In genomic region chr20:35743693-35744491, GRCh38 we compare ENCODE assay signal across 8 cellular contexts. TPM values are rescaled to one million over a fixed set of nuclear protein-coding genes. Genes with fewer than 3 reads are reported as not detected.
DNase-seq lines count a peak whose midpoint lies in the region; ATAC-seq, FAIRE-seq and TF ChIP-seq lines count a peak whose summit lies in the region.

No MANE protein-coding gene starts in this region.

- H3K9me3 ChIP-seq in neural cell (ENCODE audit: low read length): no peaks in the 10 kb centered on the region

- H3K27me3 Mint-ChIP-seq in Calu3 (ENCODE audit: unreplicated experiment): no peaks in the 10 kb centered on the region

- H3K27ac Mint-ChIP-seq in Calu3 (ENCODE audit: unreplicated experiment): peak overlapping the region; percentile 100

- peaks cover 26% of the 10 kb centered on the region for H3K4me1 Mint-ChIP-seq in Calu3 (ENCODE audit: low read depth, unreplicated experiment)

- H3K4me3 ChIP-seq in neural cell (ENCODE audit: low read length): peak overlapping the region; percentile 86

- H3K4me3 Mint-ChIP-seq in Calu3 (ENCODE audit: low read depth, unreplicated experiment): peak overlapping the region; percentile 80

- peak overlapping the region; percentile 96 for H3K9ac ChIP-seq in neural cell (ENCODE audit: low read length)

- peak overlapping the region; percentile 84 for H3K4me2 ChIP-seq in neural cell (ENCODE audit: low read length)

- CTCF ChIA-PET in Calu3 (lab: Charles Lee): interaction anchor here (0.6 to 1.8 kb wide), 7 partner anchors 7 to 305 kb away, joined by 3 to 9 read pairs (median 4); no protein-coding TSS in a partner anchor

- H3F3A ChIP-seq in neural cell (ENCODE audit: insufficient read depth, low read length, poor library complexity, severe bottlenecking): no peaks in the 10 kb centered on the region

- no peaks in the 10 kb centered on the region for H3K9me3 Mint-ChIP-seq in Calu3 (ENCODE audit: low read depth, unreplicated experiment)

- no peak for DNase-seq in Calu3
- peak; percentile 10 for DNase-seq in NOMO-1 treated with dmso at 0.1 percent for 144 hours (lab: John Stamatoyannopoulos, UW; ENCODE audit: unreplicated experiment)
- no peak for DNase-seq in SK-N-DZ (ENCODE audit: low spot score)
- no peak for DNase-seq in frontal cortex (ENCODE audit: low spot score in 2 of 2)

- no peak for TF ChIP-seq RAD21 in neural cell (conservative IDR thresholded peaks at IDR 0.05)

- no peaks in the 10 kb centered on the region for H3K9me2 ChIP-seq in neural cell (ENCODE audit: insufficient read depth, low read length)

- peaks cover 6% of the 10 kb centered on the region for H3K36me3 ChIP-seq in neural cell (ENCODE audit: insufficient read depth, low read length)

- peaks cover 6% of the 10 kb centered on the region for H4K20me1 ChIP-seq in neural cell (ENCODE audit: insufficient read depth)

- intact Hi-C loops in Calu3 (cut with micrococcal nuclease; ENCODE audit: unreplicated experiment): loop anchor here (2.0 kb wide), 2 partner anchors 25 to 79 kb away; partner anchors contain the start of genes CPNE1 and RBM12

- no peak for TF ChIP-seq EP300 in neural cell (conservative IDR thresholded peaks at IDR 0.05; ENCODE audit: poor library complexity, severe bottlenecking)

- H3K79me2 ChIP-seq in neural cell (replicated peaks; ENCODE audit: insufficient read depth, low read length): peaks cover 30% of the 10 kb centered on the region

- no peaks in the 10 kb centered on the region for H3K27me3 ChIP-seq in neural cell (ENCODE audit: insufficient read depth, low read depth, low read length)

- no peak for FAIRE-seq in frontal cortex (lab: Jason Lieb, UNC)

- peaks cover 45% of the 10 kb centered on the region for H3K36me3 Mint-ChIP-seq in Calu3 (ENCODE audit: insufficient read depth, unreplicated experiment)

- BruUV-seq in Calu3 (replicated peaks; lab: Mats Ljungman, UMichigan): no TSS peak

- H2AFZ ChIP-seq in neural cell (ENCODE audit: low read depth, low read length): no peak overlapping the region

- H3K27ac ChIP-seq in cingulate gyrus (ENCODE audit: low read depth, low read length): peak overlapping the region; percentile 100
- peak overlapping the region; percentile 100 for H3K27ac ChIP-seq in neural cell (ENCODE audit: low read length)

- TF ChIP-seq CTCF in Calu3 (IDR thresholded peaks at IDR 0.05; ENCODE audit: unreplicated experiment): no peak
- no peak for TF ChIP-seq CTCF in neural cell (IDR thresholded peaks at IDR 0.05; ENCODE audit: poor library complexity, severe bottlenecking)

- ATAC-seq in GM21360 (IDR thresholded peaks at IDR 0.05; ENCODE audit: unreplicated experiment) (no peak), GM19324 (IDR thresholded peaks at IDR 0.05; ENCODE audit: low FRiP score, unreplicated experiment) (no peak)

TF ChIP-seq in neural cell, 6 proteins besides CTCF, POLR2A, EP300 and RAD21:
- no peak for TF ChIP-seq POLR2AphosphoS5 (IDR thresholded peaks at IDR 0.05)
- no peak for TF ChIP-seq TAF1 (IDR thresholded peaks at IDR 0.05; ENCODE audit: low read depth)
- no peak for TF ChIP-seq MXI1 (conservative IDR thresholded peaks at IDR 0.05; ENCODE audit: poor library complexity, severe bottlenecking)
- TF ChIP-seq, protein P1, sequence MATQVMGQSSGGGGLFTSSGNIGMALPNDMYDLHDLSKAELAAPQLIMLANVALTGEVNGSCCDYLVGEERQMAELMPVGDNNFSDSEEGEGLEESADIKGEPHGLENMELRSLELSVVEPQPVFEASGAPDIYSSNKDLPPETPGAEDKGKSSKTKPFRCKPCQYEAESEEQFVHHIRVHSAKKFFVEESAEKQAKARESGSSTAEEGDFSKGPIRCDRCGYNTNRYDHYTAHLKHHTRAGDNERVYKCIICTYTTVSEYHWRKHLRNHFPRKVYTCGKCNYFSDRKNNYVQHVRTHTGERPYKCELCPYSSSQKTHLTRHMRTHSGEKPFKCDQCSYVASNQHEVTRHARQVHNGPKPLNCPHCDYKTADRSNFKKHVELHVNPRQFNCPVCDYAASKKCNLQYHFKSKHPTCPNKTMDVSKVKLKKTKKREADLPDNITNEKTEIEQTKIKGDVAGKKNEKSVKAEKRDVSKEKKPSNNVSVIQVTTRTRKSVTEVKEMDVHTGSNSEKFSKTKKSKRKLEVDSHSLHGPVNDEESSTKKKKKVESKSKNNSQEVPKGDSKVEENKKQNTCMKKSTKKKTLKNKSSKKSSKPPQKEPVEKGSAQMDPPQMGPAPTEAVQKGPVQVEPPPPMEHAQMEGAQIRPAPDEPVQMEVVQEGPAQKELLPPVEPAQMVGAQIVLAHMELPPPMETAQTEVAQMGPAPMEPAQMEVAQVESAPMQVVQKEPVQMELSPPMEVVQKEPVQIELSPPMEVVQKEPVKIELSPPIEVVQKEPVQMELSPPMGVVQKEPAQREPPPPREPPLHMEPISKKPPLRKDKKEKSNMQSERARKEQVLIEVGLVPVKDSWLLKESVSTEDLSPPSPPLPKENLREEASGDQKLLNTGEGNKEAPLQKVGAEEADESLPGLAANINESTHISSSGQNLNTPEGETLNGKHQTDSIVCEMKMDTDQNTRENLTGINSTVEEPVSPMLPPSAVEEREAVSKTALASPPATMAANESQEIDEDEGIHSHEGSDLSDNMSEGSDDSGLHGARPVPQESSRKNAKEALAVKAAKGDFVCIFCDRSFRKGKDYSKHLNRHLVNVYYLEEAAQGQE (IDR thresholded peaks at IDR 0.05; ENCODE audit: borderline replicate concordance): no peak
- no peak for TF ChIP-seq EZH2 (IDR thresholded peaks at IDR 0.05; ENCODE audit: borderline replicate concordance, insufficient read depth, low read length, poor library complexity, severe bottlenecking)

RNA-seq across cellular contexts. Expression of gene RBM39, which starts 1.8 kb away (rescaled TPM):
- total RNA-seq in Calu3 (2022): 422 and 479 TPM in 2 replicates
- polyA plus RNA-seq in neural cell: 750 and 839 TPM in 2 replicates
- polyA minus RNA-seq in neural cell: 567 and 581 TPM in 2 replicates
- polyA plus RNA-seq in SK-N-DZ (2014; cell fraction: cytosol; rRNA removed): 409 and 443 TPM in 2 replicates
- polyA plus RNA-seq in SK-N-DZ (2014; cell fraction: nucleus; rRNA removed): 2,022 and 2,099 TPM in 2 replicates
- 450 TPM for total RNA-seq in frontal cortex

RNA-seq across cellular contexts. Expression of gene PHF20, which starts 27.9 kb away (rescaled TPM):
- total RNA-seq in Calu3 (2022) (47.4 and 56.7 TPM in 2 replicates), frontal cortex (53.8 TPM)
- polyA plus RNA-seq in neural cell: 49.2 and 54.8 TPM in 2 replicates
- 44.1 and 54.4 TPM in 2 replicates for polyA minus RNA-seq in neural cell
- 35.2 and 44.3 TPM in 2 replicates for polyA plus RNA-seq in SK-N-DZ (2014; cell fraction: cytosol; rRNA removed)
- 37.9 and 84.0 TPM in 2 replicates for polyA plus RNA-seq in SK-N-DZ (2014; cell fraction: nucleus; rRNA removed)

RNA-seq across cellular contexts. Expression of gene ROMO1, which starts 44.7 kb away (rescaled TPM):
- total RNA-seq in Calu3 (2022): 230 and 267 TPM in 2 replicates
- 514 and 557 TPM in 2 replicates for polyA plus RNA-seq in neural cell
- 60.4 and 67.0 TPM in 2 replicates for polyA minus RNA-seq in neural cell
- polyA plus RNA-seq in SK-N-DZ (2014; cell fraction: cytosol; rRNA removed): 637 and 860 TPM in 2 replicates
- 491 and 790 TPM in 2 replicates for polyA plus RNA-seq in SK-N-DZ (2014; cell fraction: nucleus; rRNA removed)
- total RNA-seq in frontal cortex: 86.4 TPM

RNA-seq across cellular contexts. Expression of gene NFS1, which starts 44.7 kb away (rescaled TPM):
- 44.6 and 53.0 TPM in 2 replicates for total RNA-seq in Calu3 (2022)
- 55.2 and 67.0 TPM in 2 replicates for polyA plus RNA-seq in neural cell
- 44.9 and 50.4 TPM in 2 replicates for polyA minus RNA-seq in neural cell
- polyA plus RNA-seq in SK-N-DZ (2014; cell fraction: cytosol; rRNA removed): 54.3 and 61.6 TPM in 2 replicates
- 29.0 and 50.1 TPM in 2 replicates for polyA plus RNA-seq in SK-N-DZ (2014; cell fraction: nucleus; rRNA removed)
- total RNA-seq in frontal cortex: 23.6 TPM
